Comparison of ENCODE assay signal across 8 cellular contexts in genomic region chr3:50502584-50503423, GRCh38. TPM values are rescaled to one million over a fixed set of nuclear protein-coding genes. Genes with fewer than 3 reads are reported as not detected.
A peak's percentile ranks its signal among the peaks of the same experiment; 100 is the strongest.
DNase-seq lines count a peak whose midpoint lies in the region; ATAC-seq lines count a peak whose summit lies in the region.

No MANE protein-coding gene starts in this region.

- H3K27ac Mint-ChIP-seq in stimulated activated effector memory CD8-positive, alpha-beta T cell treated with anti-CD3 and anti-CD28 coated beads, Interleukin-12 subunit alpha, Interleukin-12 subunit beta, amount 100 ng/mL, for 72 hours, result no peak overlapping the region

- peak; percentile 18 for DNase-seq in NCI-H82 (lab: John Stamatoyannopoulos, UW)
- DNase-seq in NCI-H82 treated with DMSO at 0.1 percent for 48 hours (lab: John Stamatoyannopoulos, UW; ENCODE audit: unreplicated experiment), result no peak
- no peak for DNase-seq in activated T-cell treated with anti-CD3 and anti-CD28 coated beads, Interleukin-2, amount 50 U/mL, for 4 hours
- peak in 1 of 2 donors; percentile 54 for DNase-seq in stimulated activated effector memory CD8-positive, alpha-beta T cell treated with anti-CD3 and anti-CD28 coated beads, Interleukin-12 subunit alpha, Interleukin-12 subunit beta, amount 100 ng/mL, for 72 hours (ENCODE audit: low spot score in 2 of 2)
- no peak for DNase-seq in T-helper 9 cell
- DNase-seq in GDM1 (lab: John Stamatoyannopoulos, UW), result no peak

- H3K9me3 ChIP-seq in iPS-18a (ENCODE audit: control insufficient read depth, low read depth, low read length), result no peaks in the 10 kb centered on the region

- peaks cover 41% of the 10 kb centered on the region for H3K27me3 ChIP-seq in iPS-18a (ENCODE audit: control insufficient read depth, insufficient read depth, low read length)

- peak overlapping the region; percentile 68 for H3K4me3 ChIP-seq in iPS-18a (ENCODE audit: low read length)

- no peaks in the 10 kb centered on the region for H3K9me3 Mint-ChIP-seq in activated T-cell treated with anti-CD3 and anti-CD28 coated beads, Interleukin-2, amount 50 U/mL, for 4 hours
- no peaks in the 10 kb centered on the region for H3K9me3 Mint-ChIP-seq in stimulated activated effector memory CD8-positive, alpha-beta T cell treated with anti-CD3 and anti-CD28 coated beads, Interleukin-12 subunit alpha, Interleukin-12 subunit beta, amount 100 ng/mL, for 72 hours

- H3K27me3 Mint-ChIP-seq in activated T-cell treated with anti-CD3 and anti-CD28 coated beads, Interleukin-2, amount 50 U/mL, for 4 hours (ENCODE audit: low read depth), result peaks cover 22% of the 10 kb centered on the region

- H3K36me3 Mint-ChIP-seq in activated T-cell treated with anti-CD3 and anti-CD28 coated beads, Interleukin-2, amount 50 U/mL, for 4 hours (ENCODE audit: insufficient read depth), result no peaks in the 10 kb centered on the region
- no peaks in the 10 kb centered on the region for H3K36me3 Mint-ChIP-seq in stimulated activated effector memory CD8-positive, alpha-beta T cell treated with anti-CD3 and anti-CD28 coated beads, Interleukin-12 subunit alpha, Interleukin-12 subunit beta, amount 100 ng/mL, for 72 hours

- H3K9ac ChIP-seq in iPS-18a (ENCODE audit: low read length), result no peak overlapping the region

- peak overlapping the region; percentile 73 for H3K4me3 Mint-ChIP-seq in activated T-cell treated with anti-CD3 and anti-CD28 coated beads, Interleukin-2, amount 50 U/mL, for 4 hours
- H3K4me3 Mint-ChIP-seq in stimulated activated effector memory CD8-positive, alpha-beta T cell treated with anti-CD3 and anti-CD28 coated beads, Interleukin-12 subunit alpha, Interleukin-12 subunit beta, amount 100 ng/mL, for 72 hours, result peak overlapping the region; percentile 69

- no peak overlapping the region for H3K27ac ChIP-seq in iPS-18a (ENCODE audit: low read length)

- peaks cover 9% of the 10 kb centered on the region for H3K4me1 ChIP-seq in iPS-18a (ENCODE audit: control insufficient read depth, low read depth, low read length)

- H3K36me3 ChIP-seq in iPS-18a (ENCODE audit: control insufficient read depth, low read depth, low read length), result no peaks in the 10 kb centered on the region

- H3K4me1 Mint-ChIP-seq in activated T-cell treated with anti-CD3 and anti-CD28 coated beads, Interleukin-2, amount 50 U/mL, for 4 hours (ENCODE audit: low read depth), result peaks cover 8% of the 10 kb centered on the region
- H3K4me1 Mint-ChIP-seq in stimulated activated effector memory CD8-positive, alpha-beta T cell treated with anti-CD3 and anti-CD28 coated beads, Interleukin-12 subunit alpha, Interleukin-12 subunit beta, amount 100 ng/mL, for 72 hours, result peaks cover 47% of the 10 kb centered on the region

- ATAC-seq in activated T-cell treated with anti-CD3 and anti-CD28 coated beads, Interleukin-2, amount 50 U/mL, for 4 hours, result peak; percentile 47 to 56
- ATAC-seq in stimulated activated effector memory CD8-positive, alpha-beta T cell treated with anti-CD3 and anti-CD28 coated beads, Interleukin-12 subunit alpha, Interleukin-12 subunit beta, amount 100 ng/mL, for 72 hours, result peak; percentile 60
- ATAC-seq in GM19452 (IDR thresholded peaks at IDR 0.05; ENCODE audit: unreplicated experiment), result no peak

RNA-seq across cellular contexts. Expression of gene CACNA2D2, which starts 0.6 kb away (rescaled TPM):
- under 1 TPM; 0.35 to 0.90 (median 0.58) TPM for total RNA-seq in activated T-cell treated with anti-CD3 and anti-CD28 coated beads, Interleukin-2, amount 50 U/mL, for 4 hours
